In the genomic region with DNA sequence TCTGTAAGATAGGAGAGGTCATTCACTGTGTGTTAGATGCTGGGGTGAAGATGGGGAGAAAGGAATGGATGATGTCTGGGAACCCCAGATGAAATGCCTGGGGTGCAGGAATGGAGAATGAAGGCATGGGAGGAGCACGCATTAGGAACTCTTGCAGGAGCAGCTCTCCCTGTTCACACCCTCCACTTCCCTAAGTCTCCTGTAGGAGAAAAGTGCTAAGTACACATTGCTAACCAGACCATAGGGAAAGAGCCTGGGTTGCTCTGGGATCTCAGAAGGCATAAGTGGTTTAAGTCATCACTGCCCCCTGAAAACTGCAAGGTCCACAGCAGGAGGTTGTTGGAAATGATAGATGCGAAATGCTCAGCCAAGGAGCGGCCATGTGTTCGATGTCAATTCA, we compare ENCODE assay signal across 24 cellular contexts.
DNase-seq lines count a peak whose midpoint lies in the region; ATAC-seq and TF ChIP-seq lines count a peak whose summit lies in the region.
"Had no signal": no experiment of that assay in that cellular context is flagged by ENCODE, and none has a peak within 500 bp of the region (broad histone marks: within the 10 kb centered on the region; RNA-seq: fewer than 3 reads in every experiment).

No MANE protein-coding gene starts in this region.

- no peak for ATAC-seq in SK-N-SH treated with all-trans-retinoic acid at 6 μM for 48 hours
- ATAC-seq: activated T-helper 17 cell treated with anti-CD3 and anti-CD28 coated beads, Interleukin-2, amount 50 U/mL, for 72 hours; left colon had no signal

- H3K9me2 ChIP-seq in SK-N-SH: no peaks in the 10 kb centered on the region

- no peak overlapping the region for H3K27ac Mint-ChIP-seq in activated T-helper 2 cell treated with anti-CD3 and anti-CD28 coated beads, Interferon-gamma antibody, Interleukin-2, Interleukin-4, amounts not matched to agents 10 μg/mL and 5 μg/mL and 100 μg/mL, durations not matched to agents 14 hours and 24 hours and 36 hours
- H3K27ac Mint-ChIP-seq: activated naive CD4-positive, alpha-beta T cell treated with anti-CD3 and anti-CD28 coated beads, Interleukin-2, amount 50 U/mL, for 24 hours; activated T-helper 17 cell treated with anti-CD3 and anti-CD28 coated beads, Interleukin-2, amount 50 U/mL, for 72 hours; T-helper 2 cell treated with Interferon-gamma antibody and Interleukin-4, amounts not matched to agents 5 μg/mL and 100 μg/mL, for 36 hours had no signal

- H3K4me2 ChIP-seq in SK-N-SH: peak overlapping the region; percentile 44; the same call in 1 of the 2 replicates
- no peak overlapping the region for H3K4me2 ChIP-seq in mesenchymal stem cell (ENCODE audit: low read length, poor library complexity, severe bottlenecking)

- no peaks in the 10 kb centered on the region for H4K20me1 ChIP-seq in SK-N-SH (ENCODE audit: insufficient read depth)

- no peaks in the 10 kb centered on the region for H3K36me3 ChIP-seq in SK-N-SH (replicated peaks in 1 of 2; ENCODE audit: control insufficient read depth in 1 of 2, insufficient read depth in 2 of 2, low read length in 1 of 2)
- H3K36me3 ChIP-seq in mesenchymal stem cell (ENCODE audit: control insufficient read depth in 1 of 2, insufficient read depth in 2 of 2, low read depth in 1 of 2, low read length in 2 of 2): no peaks in the 10 kb centered on the region
- no peaks in the 10 kb centered on the region for H3K36me3 ChIP-seq in vagina
- H3K36me3 ChIP-seq: colonic mucosa had no signal

- TF ChIP-seq EP300 in SK-N-SH (IDR thresholded peaks at IDR 0.05; ENCODE audit: borderline replicate concordance in 1 of 2, low read depth in 1 of 2, low read length in 1 of 2): no peak

- H3K79me1 ChIP-seq in mesenchymal stem cell (replicated peaks; ENCODE audit: low read length, poor library complexity, severe bottlenecking): no peaks in the 10 kb centered on the region

- no peaks in the 10 kb centered on the region for H3K36me3 Mint-ChIP-seq in activated T-helper 2 cell treated with anti-CD3 and anti-CD28 coated beads, Interferon-gamma antibody, Interleukin-2, Interleukin-4, amounts not matched to agents 10 μg/mL and 5 μg/mL and 100 μg/mL, durations not matched to agents 14 hours and 24 hours and 36 hours (ENCODE audit: low read depth)
- H3K36me3 Mint-ChIP-seq: activated naive CD4-positive, alpha-beta T cell treated with anti-CD3 and anti-CD28 coated beads, Interleukin-2, amount 50 U/mL, for 24 hours; natural killer cell treated with Interleukin-12 subunit alpha and Interleukin-12 subunit beta and Interleukin-15 and Interleukin-18, amount 100 ng/mL, for 72 hours had no signal

- H2BK120ac ChIP-seq in mesenchymal stem cell (ENCODE audit: low read depth, low read length): no peak overlapping the region

- no peaks in the 10 kb centered on the region for H3K79me2 ChIP-seq in SK-N-SH (ENCODE audit: insufficient read depth)

- H3K9me3 ChIP-seq in SK-N-SH: no peaks in the 10 kb centered on the region
- H3K9me3 ChIP-seq in mesenchymal stem cell (ENCODE audit: control insufficient read depth, low read length): no peaks in the 10 kb centered on the region
- H3K9me3 ChIP-seq in vagina: no peaks in the 10 kb centered on the region
- H3K9me3 ChIP-seq: colonic mucosa had no signal

- H3K4me1 ChIP-seq in SK-N-SH (ENCODE audit: control insufficient read depth in 1 of 2, insufficient read depth in 2 of 2, low read depth in 1 of 2, low read length in 1 of 2): peaks cover 11 to 15% of the 10 kb centered on the region in 2 experiments; a peak in 3 of 4 replicates
- peaks cover 5% of the 10 kb centered on the region for H3K4me1 ChIP-seq in mesenchymal stem cell (ENCODE audit: control insufficient read depth, insufficient read depth, low read depth, low read length)
- peaks cover 12% of the 10 kb centered on the region for H3K4me1 ChIP-seq in vagina
- H3K4me1 ChIP-seq: colonic mucosa had no signal

- TF ChIP-seq RAD21 in SK-N-SH (IDR thresholded peaks at IDR 0.05; ENCODE audit: low read length): no peak

- no peaks in the 10 kb centered on the region for H3K9me3 Mint-ChIP-seq in activated T-helper 2 cell treated with anti-CD3 and anti-CD28 coated beads, Interferon-gamma antibody, Interleukin-2, Interleukin-4, amounts not matched to agents 10 μg/mL and 5 μg/mL and 100 μg/mL, durations not matched to agents 14 hours and 24 hours and 36 hours
- H3K9me3 Mint-ChIP-seq: activated naive CD4-positive, alpha-beta T cell treated with anti-CD3 and anti-CD28 coated beads, Interleukin-2, amount 50 U/mL, for 24 hours; activated T-helper 17 cell treated with anti-CD3 and anti-CD28 coated beads, Interleukin-2, amount 50 U/mL, for 72 hours; natural killer cell treated with Interleukin-12 subunit alpha and Interleukin-12 subunit beta and Interleukin-15 and Interleukin-18, amount 100 ng/mL, for 72 hours; T-helper 2 cell treated with Interferon-gamma antibody and Interleukin-4, amounts not matched to agents 5 μg/mL and 100 μg/mL, for 36 hours had no signal

- WGBS in SK-N-SH (ENCODE audit: low lambda C conversion rate): 95% methylated on average over 4 of the region's 4 CpGs
- WGBS in mesenchymal stem cell: 98% methylated on average over 3 of the region's 4 CpGs

- H2BK5ac ChIP-seq in mesenchymal stem cell (ENCODE audit: low read depth, low read length, poor library complexity, severe bottlenecking): no peak overlapping the region

- peak overlapping the region in 1 of 2 experiments; percentile 6 for H2BK12ac ChIP-seq in mesenchymal stem cell (ENCODE audit: low read length in 2 of 2)

- H3K4me3 ChIP-seq in SK-N-SH (ENCODE audit: low read depth in 2 of 2, low read length in 1 of 2) (no peak overlapping the region), mesenchymal stem cell (ENCODE audit: insufficient read depth in 1 of 2, low read depth in 1 of 2, low read length in 2 of 2) (no peak overlapping the region), vagina (no peak overlapping the region)
- H3K4me3 ChIP-seq: colonic mucosa had no signal

- H4K8ac ChIP-seq in mesenchymal stem cell (ENCODE audit: low read length): no peak overlapping the region

- H3K23ac ChIP-seq in mesenchymal stem cell (ENCODE audit: low read length in 2 of 2): no peak overlapping the region

- H3K27me3 Mint-ChIP-seq in activated T-helper 2 cell treated with anti-CD3 and anti-CD28 coated beads, Interferon-gamma antibody, Interleukin-2, Interleukin-4, amounts not matched to agents 10 μg/mL and 5 μg/mL and 100 μg/mL, durations not matched to agents 14 hours and 24 hours and 36 hours (ENCODE audit: low read depth): peaks cover 19% of the 10 kb centered on the region

- no peak overlapping the region for H3K4ac ChIP-seq in mesenchymal stem cell (ENCODE audit: low read depth in 1 of 2, low read length in 2 of 2)

- H3K9ac ChIP-seq in SK-N-SH (no peak overlapping the region), mesenchymal stem cell (ENCODE audit: low read length) (no peak overlapping the region)

- peak overlapping the region; percentile 33 for H2BK15ac ChIP-seq in mesenchymal stem cell (ENCODE audit: low read depth, poor library complexity, severe bottlenecking)

- H3K18ac ChIP-seq in mesenchymal stem cell (ENCODE audit: low read depth in 1 of 2, low read length in 2 of 2): peak overlapping the region; percentile 27 to 55

- H3K27ac ChIP-seq in SK-N-SH (ENCODE audit: low read depth in 2 of 2, low read length in 1 of 2) (peak overlapping the region in 1 of 2 experiments; percentile 79; a peak in 1 of 4 replicates), mesenchymal stem cell (ENCODE audit: low read length, poor library complexity, severe bottlenecking) (no peak overlapping the region), vagina (peak overlapping the region; percentile 71)
- H3K27ac ChIP-seq: colonic mucosa, epithelial cell of prostate had no signal

- POLR2A ChIA-PET in SK-N-SH (lab: Yijun Ruan, JAX): interaction anchor here (1.3 kb wide), 1 partner anchor 11 kb away, joined by 3 read pairs; no protein-coding TSS in a partner anchor

- peaks cover 24% of the 10 kb centered on the region for H3F3A ChIP-seq in SK-N-SH (replicated peaks; ENCODE audit: insufficient read depth)

- no peak for TF ChIP-seq POLR2A in vagina (IDR thresholded peaks at IDR 0.05)

- H3K14ac ChIP-seq in mesenchymal stem cell (ENCODE audit: low read length in 2 of 2): no peak overlapping the region

- H3K4me1 Mint-ChIP-seq in activated T-helper 2 cell treated with anti-CD3 and anti-CD28 coated beads, Interferon-gamma antibody, Interleukin-2, Interleukin-4, amounts not matched to agents 10 μg/mL and 5 μg/mL and 100 μg/mL, durations not matched to agents 14 hours and 24 hours and 36 hours (ENCODE audit: low read depth): no peaks in the 10 kb centered on the region
- H3K4me1 Mint-ChIP-seq: activated naive CD4-positive, alpha-beta T cell treated with anti-CD3 and anti-CD28 coated beads, Interleukin-2, amount 50 U/mL, for 24 hours; activated T-helper 17 cell treated with anti-CD3 and anti-CD28 coated beads, Interleukin-2, amount 50 U/mL, for 72 hours had no signal

- H3K27me3 ChIP-seq in SK-N-SH (ENCODE audit: insufficient read depth) (no peaks in the 10 kb centered on the region), mesenchymal stem cell (ENCODE audit: control insufficient read depth in 1 of 2, insufficient read depth in 1 of 2, low read length in 2 of 2) (peaks cover 0 to 6% of the 10 kb centered on the region in 2 experiments), vagina (no peaks in the 10 kb centered on the region)
- H3K27me3 ChIP-seq: colonic mucosa had no signal

- intact Hi-C loops in vagina (cut with DNase I): no loop called here
- intact Hi-C loops in activated T-helper 2 cell treated with anti-CD3 and anti-CD28 coated beads, Interferon-gamma antibody, Interleukin-2, Interleukin-4, amounts not matched to agents 10 μg/mL and 5 μg/mL and 100 μg/mL, durations not matched to agents 14 hours and 24 hours and 36 hours (cut with micrococcal nuclease): no loop called here

- TF ChIP-seq CTCF in SK-N-SH (IDR thresholded peaks at IDR 0.05) (no peak), vagina (IDR thresholded peaks at IDR 0.05) (no peak)

- no peak overlapping the region for H3K4me3 Mint-ChIP-seq in activated T-helper 2 cell treated with anti-CD3 and anti-CD28 coated beads, Interferon-gamma antibody, Interleukin-2, Interleukin-4, amounts not matched to agents 10 μg/mL and 5 μg/mL and 100 μg/mL, durations not matched to agents 14 hours and 24 hours and 36 hours (ENCODE audit: low read depth)
- H3K4me3 Mint-ChIP-seq: activated naive CD4-positive, alpha-beta T cell treated with anti-CD3 and anti-CD28 coated beads, Interleukin-2, amount 50 U/mL, for 24 hours; activated T-helper 17 cell treated with anti-CD3 and anti-CD28 coated beads, Interleukin-2, amount 50 U/mL, for 72 hours; natural killer cell treated with Interleukin-12 subunit alpha and Interleukin-12 subunit beta and Interleukin-15 and Interleukin-18, amount 100 ng/mL, for 72 hours; T-helper 2 cell treated with Interferon-gamma antibody and Interleukin-4, amounts not matched to agents 5 μg/mL and 100 μg/mL, for 36 hours had no signal

- no peak overlapping the region for H2AK5ac ChIP-seq in mesenchymal stem cell (ENCODE audit: low read length, severe bottlenecking)

- no peak overlapping the region for H4K91ac ChIP-seq in mesenchymal stem cell (ENCODE audit: low read length)

- H2AFZ ChIP-seq in SK-N-SH (ENCODE audit: low read depth) (no peak overlapping the region), mesenchymal stem cell (ENCODE audit: low read depth, low read length) (no peak overlapping the region)

- CTCF ChIA-PET in SK-N-SH (lab: Yijun Ruan, JAX): interaction anchor here (1.3 kb wide), 1 partner anchor 19 kb away, joined by 3 read pairs; no protein-coding TSS in a partner anchor

- DNase-seq in SK-N-SH (no peak), NCI-H69 (lab: John Stamatoyannopoulos, UW) (peak; percentile 36), mesenchymal stem cell (no peak), vagina (ENCODE audit: extremely low spot score in 2 of 2) (no peak), NCI-H2029 (lab: John Stamatoyannopoulos, UW) (no peak)
- DNase-seq in effector CD8-positive, alpha-beta T cell (lab: John Stamatoyannopoulos, UW): no peak
- no peak for DNase-seq in activated T-helper 2 cell treated with anti-CD3 and anti-CD28 coated beads, Interferon-gamma antibody, Interleukin-2, Interleukin-4, amounts not matched to agents 10 μg/mL and 5 μg/mL and 100 μg/mL, durations not matched to agents 14 hours and 24 hours and 36 hours (ENCODE audit: low spot score)
- DNase-seq: activated CD4-positive, alpha-beta T cell treated with anti-CD3 and anti-CD28 coated beads for 4 hours; Calu3; colonic mucosa; DND-41; effector CD4-positive, alpha-beta T cell; hippocampal formation; left colon; NCI-H1436 treated with DMSO at 0.1 percent for 48 hours; NCI-H510A; SHP77; stimulated activated naive CD4-positive, alpha-beta T cell treated with Interleukin-2 at 50 U/mL for 16 hours had no signal
